Comparison of ENCODE assay signal across 8 cellular contexts in genomic region chr10:96229568-96230030, GRCh38. TPM values are rescaled to one million over a fixed set of nuclear protein-coding genes. Genes with fewer than 3 reads are reported as not detected.
DNase-seq lines count a peak whose midpoint lies in the region; ATAC-seq, FAIRE-seq and TF ChIP-seq lines count a peak whose summit lies in the region.

No MANE protein-coding gene starts in this region.

- H3K36me3 ChIP-seq in bronchial epithelial cell (ENCODE audit: control insufficient read depth, insufficient read depth, low read length), result peaks cover 3% of the 10 kb centered on the region

- ATAC-seq in left colon (peak; percentile 81), GM21423 (IDR thresholded peaks at IDR 0.05; ENCODE audit: unreplicated experiment) (no peak)

- intact Hi-C loops in left colon (cut with DNase I, micrococcal nuclease), result loop anchor here (5.0 to 10.0 kb wide), 2 partner anchors 63 to 65 kb away; no protein-coding TSS in a partner anchor

- peak; percentile 91 for TF ChIP-seq CTCF in bronchial epithelial cell (IDR thresholded peaks at IDR 0.05; ENCODE audit: insufficient read depth, low read length, severe bottlenecking)

- no peak overlapping the region for H3K4me3 ChIP-seq in bronchial epithelial cell (ENCODE audit: low read depth, low read length)

- H3K27me3 ChIP-seq in bronchial epithelial cell (ENCODE audit: control insufficient read depth, insufficient read depth, low read length), result no peaks in the 10 kb centered on the region

- FAIRE-seq in GM18507 (lab: Jason Lieb, UNC) (peak; percentile 85), bronchial epithelial cell (lab: Jason Lieb, UNC) (no peak)

- DNase-seq in AG08395 (ENCODE audit: low spot score), result peak; percentile 34
- DNase-seq in GM18507 (ENCODE audit: extremely low spot score, insufficient read length, low read depth), result peak; percentile 56
- DNase-seq in NCI-H1694 (lab: John Stamatoyannopoulos, UW), result peak; percentile 65
- DNase-seq in activated CD4-positive, CD25-positive, alpha-beta regulatory T cell (lab: John Stamatoyannopoulos, UW), result peak; percentile 41 to 53 (median 43)
- peak; percentile 42 for DNase-seq in bronchial epithelial cell (ENCODE audit: low read depth)
- peak; percentile 74 to 89 for DNase-seq in left colon
- DNase-seq in stimulated activated CD4-positive, alpha-beta T cell treated with anti-CD3 and anti-CD28 coated beads, Interleukin-2, amount 100 ng/mL, for 48 hours, result peak; percentile 73

RNA-seq across cellular contexts. Expression of gene BLNK, which starts 41.8 kb away (rescaled TPM):
- total RNA-seq in bronchial epithelial cell (2.6 and 9.2 TPM in 2 replicates), left colon (10 to 100 TPM; 22.1 to 24.9 TPM)
